In the genomic region with DNA sequence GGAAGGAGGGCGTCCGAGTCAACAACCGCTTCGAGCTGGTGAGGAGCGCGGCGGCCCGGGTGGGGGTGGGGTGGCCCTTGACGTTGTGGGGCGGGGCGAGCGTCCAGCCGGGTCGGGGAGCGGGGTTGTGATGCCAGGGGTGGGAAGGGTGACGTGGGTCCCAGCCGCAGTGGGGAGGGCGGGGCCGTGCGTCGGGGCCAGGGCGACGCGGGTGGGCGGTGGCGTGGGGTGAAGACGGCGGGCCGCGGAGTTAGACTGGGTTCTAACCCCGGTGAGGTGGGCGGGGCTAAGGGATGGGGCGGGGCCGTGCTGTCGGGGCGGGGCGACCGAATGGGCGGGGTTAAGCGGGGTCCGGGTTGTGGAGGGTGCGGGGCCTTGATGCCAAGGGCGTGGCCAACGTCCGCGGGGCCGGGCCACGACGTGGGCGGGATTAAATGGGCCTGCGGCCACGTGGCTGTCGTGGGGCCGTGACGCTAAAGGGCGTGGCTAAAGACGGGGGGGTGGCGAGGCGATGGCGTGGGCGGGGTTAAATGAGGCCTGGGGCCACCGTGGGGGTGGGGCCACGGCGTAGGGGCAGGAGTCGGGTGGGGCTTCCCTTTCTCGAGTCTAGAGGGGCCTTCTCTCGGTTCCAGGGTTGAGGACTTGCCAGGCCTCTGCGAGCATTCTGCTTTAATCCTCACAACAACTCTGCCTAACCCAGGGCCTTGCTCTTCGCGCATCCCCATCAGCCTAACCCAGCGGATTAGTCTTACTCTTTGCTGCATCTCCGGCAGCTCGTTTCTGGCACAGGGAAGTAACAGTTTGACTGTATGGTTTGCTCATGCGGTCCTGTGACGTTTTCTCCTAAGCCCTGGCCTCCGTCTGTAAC, we compare ENCODE assay signal across 8 cellular contexts. TPM values are rescaled to one million over a fixed set of nuclear protein-coding genes. Genes with fewer than 3 reads are reported as not detected.
A peak's percentile ranks its signal among the peaks of the same experiment; 100 is the strongest.
DNase-seq lines count a peak whose midpoint lies in the region; ATAC-seq and TF ChIP-seq lines count a peak whose summit lies in the region.

No MANE protein-coding gene starts in this region.

- peaks cover 43% of the 10 kb centered on the region for H3K36me3 ChIP-seq in DOHH2 (ENCODE audit: control insufficient read depth, low read length)
- H3K36me3 ChIP-seq in HAP-1 (replicated peaks), result peaks cover 33% of the 10 kb centered on the region
- no peaks in the 10 kb centered on the region for H3K36me3 ChIP-seq in MM.1S (replicated peaks; ENCODE audit: insufficient read depth, low read length)
- H3K36me3 ChIP-seq in SJCRH30, result peaks cover 28% of the 10 kb centered on the region

- peak; percentile 77 for ATAC-seq in foreskin keratinocyte

- peak overlapping the region; percentile 92 for H3K27ac ChIP-seq in DOHH2 (ENCODE audit: low read depth, low read length)
- H3K27ac ChIP-seq in MM.1S (ENCODE audit: low read length), result peak overlapping the region; percentile 98
- H3K27ac ChIP-seq in SJCRH30, result peak overlapping the region; percentile 83
- peak overlapping the region; percentile 99 for H3K27ac ChIP-seq in foreskin keratinocyte

- H3F3A ChIP-seq in DOHH2 (ENCODE audit: control insufficient read depth, insufficient read depth), result peaks cover 3% of the 10 kb centered on the region; the same call in 1 of the 2 replicates
- H3F3A ChIP-seq in MM.1S (ENCODE audit: insufficient read depth, low read length), result 0 out of 2 replicates have a peak, but pooled peaks cover 5% of the 10 kb centered on the region

- H3K9me3 Mint-ChIP-seq in neural crest cell, result no peaks in the 10 kb centered on the region
- H3K9me3 Mint-ChIP-seq in stimulated activated naive CD8-positive, alpha-beta T cell treated with anti-CD3 and anti-CD28 coated beads, Interleukin-15, Interleukin-2, amounts not matched to agents 100 ng/mL and 50 ng/mL, for 24 hours, result peaks cover 5% of the 10 kb centered on the region

- peak overlapping the region; percentile 93 for H3K4me3 Mint-ChIP-seq in neural crest cell
- H3K4me3 Mint-ChIP-seq in stimulated activated naive CD8-positive, alpha-beta T cell treated with anti-CD3 and anti-CD28 coated beads, Interleukin-15, Interleukin-2, amounts not matched to agents 100 ng/mL and 50 ng/mL, for 24 hours, result peak overlapping the region; percentile 90

- H3K4me1 ChIP-seq in DOHH2 (ENCODE audit: control insufficient read depth, low read length) (peaks cover 20% of the 10 kb centered on the region), HAP-1 (peaks cover 11% of the 10 kb centered on the region), MM.1S (ENCODE audit: low read length) (0 out of 2 replicates have a peak, but pooled peaks cover 3% of the 10 kb centered on the region), SJCRH30 (no peaks in the 10 kb centered on the region), foreskin keratinocyte (peaks cover 6% of the 10 kb centered on the region)

- H3K9ac ChIP-seq in MM.1S (ENCODE audit: low read length), result peak overlapping the region; percentile 93

- no peaks in the 10 kb centered on the region for H3K9me2 ChIP-seq in DOHH2 (replicated peaks; ENCODE audit: control insufficient read depth, low read length)
- no peaks in the 10 kb centered on the region for H3K9me2 ChIP-seq in MM.1S (replicated peaks; ENCODE audit: insufficient read depth, low read length)

- H3K79me2 ChIP-seq in DOHH2 (ENCODE audit: control insufficient read depth, low read length) (peaks cover 60% of the 10 kb centered on the region), MM.1S (ENCODE audit: low read length) (peaks cover 43% of the 10 kb centered on the region)

- H3K9me3 ChIP-seq in DOHH2 (ENCODE audit: control insufficient read depth, insufficient read depth, low read length) (0 out of 2 replicates have a peak, but pooled peaks cover 4% of the 10 kb centered on the region), HAP-1 (no peaks in the 10 kb centered on the region), MM.1S (replicated peaks; ENCODE audit: insufficient read depth, low read length) (no peaks in the 10 kb centered on the region), SJCRH30 (replicated peaks) (no peaks in the 10 kb centered on the region)

- no peaks in the 10 kb centered on the region; the same call in 1 of the 2 replicates for H4K20me1 ChIP-seq in DOHH2 (ENCODE audit: control insufficient read depth, insufficient read depth, low read depth, low read length)
- H4K20me1 ChIP-seq in MM.1S (ENCODE audit: insufficient read depth, low read length), result no peaks in the 10 kb centered on the region

- no peak overlapping the region for H2AFZ ChIP-seq in MM.1S (ENCODE audit: low read length)

- TF ChIP-seq CTCF in DOHH2 (IDR thresholded peaks at IDR 0.05; ENCODE audit: low read depth, low read length, poor library complexity, severe bottlenecking) (no peak), MM.1S (IDR thresholded peaks at IDR 0.05; ENCODE audit: low read length) (no peak), foreskin keratinocyte (conservative IDR thresholded peaks at IDR 0.05) (no peak), neural crest cell (conservative IDR thresholded peaks at IDR 0.05) (no peak)

- H3K36me3 Mint-ChIP-seq in neural crest cell (ENCODE audit: low read depth), result peaks cover 6% of the 10 kb centered on the region
- H3K36me3 Mint-ChIP-seq in stimulated activated naive CD8-positive, alpha-beta T cell treated with anti-CD3 and anti-CD28 coated beads, Interleukin-15, Interleukin-2, amounts not matched to agents 100 ng/mL and 50 ng/mL, for 24 hours (ENCODE audit: low read depth), result peaks cover 34% of the 10 kb centered on the region

- H3K4me2 ChIP-seq in DOHH2 (ENCODE audit: low read length) (peak overlapping the region; percentile 73), MM.1S (ENCODE audit: low read depth, low read length) (peak overlapping the region; percentile 47; the same call in 1 of the 2 replicates)

- in situ Hi-C loops in HAP-1 (cut with MboI; ENCODE audit: low sequenced_read_pairs), result no loop called here

- DNase-seq in HAP-1 (ENCODE audit: low spot score in 2 of 2), result peak; percentile 90 to 97
- DNase-seq in MM.1S, result peak; percentile 82
- DNase-seq in SJCRH30, result peak; percentile 94 to 96
- DNase-seq in activated naive CD4-positive, alpha-beta T cell (lab: John Stamatoyannopoulos, UW), result peak; percentile 96 to 99 (median 98)
- DNase-seq in foreskin keratinocyte, result peak; percentile 71 to 84
- peak; percentile 93 for DNase-seq in neural crest cell (ENCODE audit: low read depth, low spot score)

- H3K4me1 Mint-ChIP-seq in neural crest cell, result peaks cover 22% of the 10 kb centered on the region
- H3K4me1 Mint-ChIP-seq in stimulated activated naive CD8-positive, alpha-beta T cell treated with anti-CD3 and anti-CD28 coated beads, Interleukin-15, Interleukin-2, amounts not matched to agents 100 ng/mL and 50 ng/mL, for 24 hours (ENCODE audit: low read depth), result peaks cover 27% of the 10 kb centered on the region

- H3K27ac Mint-ChIP-seq in neural crest cell (ENCODE audit: unreplicated experiment), result peak overlapping the region; percentile 98
- peak overlapping the region; percentile 96 for H3K27ac Mint-ChIP-seq in stimulated activated naive CD8-positive, alpha-beta T cell treated with anti-CD3 and anti-CD28 coated beads, Interleukin-15, Interleukin-2, amounts not matched to agents 100 ng/mL and 50 ng/mL, for 24 hours

- H3K4me3 ChIP-seq in DOHH2 (ENCODE audit: low read length), result peak overlapping the region; percentile 97
- H3K4me3 ChIP-seq in HAP-1, result peak overlapping the region; percentile 95
- H3K4me3 ChIP-seq in MM.1S (ENCODE audit: low read length), result peak overlapping the region; percentile 75
- H3K4me3 ChIP-seq in SJCRH30, result peak overlapping the region; percentile 87

- no peaks in the 10 kb centered on the region for H3K27me3 ChIP-seq in DOHH2 (ENCODE audit: control insufficient read depth, low read length)
- H3K27me3 ChIP-seq in HAP-1 (ENCODE audit: low read depth), result no peaks in the 10 kb centered on the region
- no peaks in the 10 kb centered on the region for H3K27me3 ChIP-seq in MM.1S (replicated peaks; ENCODE audit: insufficient read depth, low read length)
- no peaks in the 10 kb centered on the region for H3K27me3 ChIP-seq in SJCRH30
- no peaks in the 10 kb centered on the region for H3K27me3 ChIP-seq in foreskin keratinocyte

- no peaks in the 10 kb centered on the region for H3K27me3 Mint-ChIP-seq in neural crest cell (ENCODE audit: low read depth)
- H3K27me3 Mint-ChIP-seq in stimulated activated naive CD8-positive, alpha-beta T cell treated with anti-CD3 and anti-CD28 coated beads, Interleukin-15, Interleukin-2, amounts not matched to agents 100 ng/mL and 50 ng/mL, for 24 hours, result no peaks in the 10 kb centered on the region

RNA-seq across cellular contexts. Expression of gene TCF25, which starts 0.7 kb away (rescaled TPM):
- 60.0 and 65.9 TPM in 2 replicates for total RNA-seq in SJCRH30 (2014; rRNA removed; shearing (Covaris generic))
- 89.1 and 93.4 TPM in 2 replicates for total RNA-seq in foreskin keratinocyte
- 84.8 and 92.9 TPM in 2 replicates for polyA plus RNA-seq in foreskin keratinocyte
- total RNA-seq in neural crest cell, result 198 and 209 TPM in 2 replicates

RNA-seq across cellular contexts. Expression of gene MC1R, which starts 44.6 kb away (rescaled TPM):
- total RNA-seq in SJCRH30 (2014; rRNA removed; shearing (Covaris generic)), result 1.6 and 1.7 TPM in 2 replicates
- 1.4 and 2.8 TPM in 2 replicates for total RNA-seq in foreskin keratinocyte
- polyA plus RNA-seq in foreskin keratinocyte, result 1.3 and 2.1 TPM in 2 replicates
- 7.7 and 8.3 TPM in 2 replicates for total RNA-seq in neural crest cell

RNA-seq across cellular contexts. Expression of gene SPIRE2, which starts 45.8 kb away (rescaled TPM):
- total RNA-seq in SJCRH30 (2014; rRNA removed; shearing (Covaris generic)), result 1.5 and 2.7 TPM in 2 replicates
- total RNA-seq in foreskin keratinocyte, result 2.2 and 2.6 TPM in 2 replicates
- polyA plus RNA-seq in foreskin keratinocyte, result 1.5 and 1.7 TPM in 2 replicates
- 18.0 and 19.3 TPM in 2 replicates for total RNA-seq in neural crest cell

RNA-seq across cellular contexts. Expression of gene TUBB3, which starts 49.1 kb away (rescaled TPM):
- 47.0 and 48.3 TPM in 2 replicates for total RNA-seq in SJCRH30 (2014; rRNA removed; shearing (Covaris generic))
- total RNA-seq in foreskin keratinocyte (29.0 and 60.8 TPM in 2 replicates), neural crest cell (518 and 541 TPM in 2 replicates)
- polyA plus RNA-seq in foreskin keratinocyte, result 31.4 and 65.5 TPM in 2 replicates

RNA-seq across cellular contexts. Expression of gene FANCA, which starts 57.6 kb away (rescaled TPM):
- total RNA-seq in SJCRH30 (2014; rRNA removed; shearing (Covaris generic)), result 46.1 and 60.2 TPM in 2 replicates
- total RNA-seq in foreskin keratinocyte, result 32.0 and 33.0 TPM in 2 replicates
- 26.4 and 30.4 TPM in 2 replicates for polyA plus RNA-seq in foreskin keratinocyte
- total RNA-seq in neural crest cell, result 118 and 129 TPM in 2 replicates

Comparison
In these comparisons a context has a peak if more than half of its experiments do, and no peak if none do; other contexts are left out.
1. Peak in every context shown above with its lines: DNase-seq, ATAC-seq, H3K4me3 ChIP-seq and H3K27ac ChIP-seq.